ENCODE assay signal across 28 cellular contexts in genomic region chr6:40350193-40350941, GRCh38.
DNase-seq lines count a peak whose midpoint lies in the region; ATAC-seq, FAIRE-seq and TF ChIP-seq lines count a peak whose summit lies in the region.
"Had no signal": no experiment of that assay in that cellular context is flagged by ENCODE, and none has a peak within 500 bp of the region (broad histone marks: within the 10 kb centered on the region; RNA-seq: fewer than 3 reads in every experiment).

No MANE protein-coding gene starts in this region.

- no peak overlapping the region for H4K8ac ChIP-seq in mesendoderm (ENCODE audit: low read depth, low read length)

- H3K4me3 Mint-ChIP-seq in activated CD4-positive, alpha-beta T cell treated with anti-CD3 and anti-CD28 coated beads, Interleukin-2, amount 10 ng/mL, durations not matched to agents 24 days and 14 days: no peak overlapping the region
- H3K4me3 Mint-ChIP-seq in astrocyte (ENCODE audit: unreplicated experiment): no peak overlapping the region
- no peak overlapping the region for H3K4me3 Mint-ChIP-seq in activated naive CD8-positive, alpha-beta T cell treated with anti-CD3 and anti-CD28 coated beads for 36 hours
- H3K4me3 Mint-ChIP-seq: activated B cell treated with CpG ODN at 0.5 μM for 24 hours; activated naive CD8-positive, alpha-beta T cell treated with anti-CD3 and anti-CD28 coated beads, Interleukin-2, amount 10 ng/mL, durations not matched to agents 7 days and 5 days; CD4-positive, CD25-positive, alpha-beta regulatory T cell; memory B cell; stimulated activated effector memory CD8-positive, alpha-beta T cell treated with anti-CD3 and anti-CD28 coated beads, Interleukin-12 subunit alpha, Interleukin-12 subunit beta, amount 100 ng/mL, for 72 hours had no signal

- H3K4me3 ChIP-seq in astrocyte (ENCODE audit: insufficient read depth, low read depth, low read length) (no peak overlapping the region), mesendoderm (ENCODE audit: low read length) (no peak overlapping the region)
- H3K4me3 ChIP-seq: Peyer's patch, upper lobe of left lung had no signal

- no peaks in the 10 kb centered on the region for H3K79me2 ChIP-seq in astrocyte (ENCODE audit: insufficient read depth, low read length)
- no peaks in the 10 kb centered on the region for H3K79me2 ChIP-seq in mesendoderm (ENCODE audit: control insufficient read depth, insufficient read depth, low read length)

- no peaks in the 10 kb centered on the region for H3K36me3 Mint-ChIP-seq in activated CD4-positive, alpha-beta T cell treated with anti-CD3 and anti-CD28 coated beads, Interleukin-2, amount 10 ng/mL, durations not matched to agents 24 days and 14 days (ENCODE audit: low read depth)
- no peaks in the 10 kb centered on the region for H3K36me3 Mint-ChIP-seq in astrocyte (ENCODE audit: low read depth, unreplicated experiment)
- H3K36me3 Mint-ChIP-seq in activated naive CD8-positive, alpha-beta T cell treated with anti-CD3 and anti-CD28 coated beads for 36 hours: no peaks in the 10 kb centered on the region
- H3K36me3 Mint-ChIP-seq: activated naive CD8-positive, alpha-beta T cell treated with anti-CD3 and anti-CD28 coated beads, Interleukin-2, amount 10 ng/mL, durations not matched to agents 7 days and 5 days; CD4-positive, CD25-positive, alpha-beta regulatory T cell; memory B cell; stimulated activated effector memory CD8-positive, alpha-beta T cell treated with anti-CD3 and anti-CD28 coated beads, Interleukin-12 subunit alpha, Interleukin-12 subunit beta, amount 100 ng/mL, for 72 hours had no signal

- no peaks in the 10 kb centered on the region for H3K27me3 Mint-ChIP-seq in activated CD4-positive, alpha-beta T cell treated with anti-CD3 and anti-CD28 coated beads, Interleukin-2, amount 10 ng/mL, durations not matched to agents 24 days and 14 days
- H3K27me3 Mint-ChIP-seq in astrocyte (ENCODE audit: low read depth, unreplicated experiment): no peaks in the 10 kb centered on the region
- no peaks in the 10 kb centered on the region for H3K27me3 Mint-ChIP-seq in activated naive CD8-positive, alpha-beta T cell treated with anti-CD3 and anti-CD28 coated beads for 36 hours
- H3K27me3 Mint-ChIP-seq: activated B cell treated with CpG ODN at 0.5 μM for 24 hours; CD4-positive, CD25-positive, alpha-beta regulatory T cell had no signal

- H3K9ac ChIP-seq in astrocyte (ENCODE audit: low read length) (no peak overlapping the region), mesendoderm (ENCODE audit: low read length) (no peak overlapping the region)

- WGBS in mesendoderm (ENCODE audit: extremely low coverage, insufficient coverage, low lambda C conversion rate): no CpG with 5 or more reads among the region's 4 CpGs

- peaks cover 2% of the 10 kb centered on the region for H3K4me1 Mint-ChIP-seq in activated CD4-positive, alpha-beta T cell treated with anti-CD3 and anti-CD28 coated beads, Interleukin-2, amount 10 ng/mL, durations not matched to agents 24 days and 14 days
- H3K4me1 Mint-ChIP-seq in astrocyte (ENCODE audit: low read depth, unreplicated experiment): peaks cover 9% of the 10 kb centered on the region
- no peaks in the 10 kb centered on the region for H3K4me1 Mint-ChIP-seq in activated naive CD8-positive, alpha-beta T cell treated with anti-CD3 and anti-CD28 coated beads for 36 hours
- H3K4me1 Mint-ChIP-seq: activated B cell treated with CpG ODN at 0.5 μM for 24 hours; activated naive CD8-positive, alpha-beta T cell treated with anti-CD3 and anti-CD28 coated beads, Interleukin-2, amount 10 ng/mL, durations not matched to agents 7 days and 5 days; CD4-positive, CD25-positive, alpha-beta regulatory T cell; memory B cell; stimulated activated effector memory CD8-positive, alpha-beta T cell treated with anti-CD3 and anti-CD28 coated beads, Interleukin-12 subunit alpha, Interleukin-12 subunit beta, amount 100 ng/mL, for 72 hours had no signal

- H3K23ac ChIP-seq in mesendoderm (ENCODE audit: low read length): no peak overlapping the region

- H3K36me3 ChIP-seq in astrocyte (ENCODE audit: insufficient read depth, low read length): no peaks in the 10 kb centered on the region
- no peaks in the 10 kb centered on the region for H3K36me3 ChIP-seq in mesendoderm (ENCODE audit: control insufficient read depth, insufficient read depth, low read length)
- H3K36me3 ChIP-seq: Peyer's patch, upper lobe of left lung had no signal

- ATAC-seq in HG03460 (IDR thresholded peaks at IDR 0.05; ENCODE audit: unreplicated experiment): no peak
- ATAC-seq: left cardiac atrium; stimulated activated effector memory CD8-positive, alpha-beta T cell treated with anti-CD3 and anti-CD28 coated beads, Interleukin-12 subunit alpha, Interleukin-12 subunit beta, amount 100 ng/mL, for 72 hours had no signal

- no peaks in the 10 kb centered on the region for H4K20me1 ChIP-seq in astrocyte (ENCODE audit: insufficient read depth, low read length)

- FAIRE-seq in astrocyte (lab: Jason Lieb, UNC): no peak
- FAIRE-seq in urothelium cell line (lab: Jason Lieb, UNC): peak; percentile 98

- H3K27me3 ChIP-seq in astrocyte (ENCODE audit: insufficient read depth, low read length) (no peaks in the 10 kb centered on the region), mesendoderm (ENCODE audit: insufficient read depth, low read length, poor library complexity) (no peaks in the 10 kb centered on the region)
- H3K27me3 ChIP-seq: Peyer's patch, upper lobe of left lung had no signal

- no peaks in the 10 kb centered on the region for H3K9me3 Mint-ChIP-seq in activated CD4-positive, alpha-beta T cell treated with anti-CD3 and anti-CD28 coated beads, Interleukin-2, amount 10 ng/mL, durations not matched to agents 24 days and 14 days
- no peaks in the 10 kb centered on the region for H3K9me3 Mint-ChIP-seq in astrocyte (ENCODE audit: unreplicated experiment)
- H3K9me3 Mint-ChIP-seq in activated naive CD8-positive, alpha-beta T cell treated with anti-CD3 and anti-CD28 coated beads for 36 hours: no peaks in the 10 kb centered on the region
- H3K9me3 Mint-ChIP-seq: activated B cell treated with CpG ODN at 0.5 μM for 24 hours; activated naive CD8-positive, alpha-beta T cell treated with anti-CD3 and anti-CD28 coated beads, Interleukin-2, amount 10 ng/mL, durations not matched to agents 7 days and 5 days; CD4-positive, CD25-positive, alpha-beta regulatory T cell; stimulated activated effector memory CD8-positive, alpha-beta T cell treated with anti-CD3 and anti-CD28 coated beads, Interleukin-12 subunit alpha, Interleukin-12 subunit beta, amount 100 ng/mL, for 72 hours had no signal

- no peak overlapping the region for H2BK5ac ChIP-seq in mesendoderm (ENCODE audit: low read length)

- H3K9me3 ChIP-seq in astrocyte (ENCODE audit: insufficient read depth, low read depth, low read length): no peaks in the 10 kb centered on the region
- H3K9me3 ChIP-seq: Peyer's patch, upper lobe of left lung had no signal

- H3K79me1 ChIP-seq in mesendoderm (ENCODE audit: low read length): no peaks in the 10 kb centered on the region

- no peak overlapping the region for H2BK15ac ChIP-seq in mesendoderm (replicated peaks; ENCODE audit: low read depth)

- peak overlapping the region; percentile 24 for H2AK5ac ChIP-seq in mesendoderm (ENCODE audit: low read length)

- no peak overlapping the region for H2BK120ac ChIP-seq in mesendoderm (ENCODE audit: low read depth, low read length)

- no peak overlapping the region for H4K5ac ChIP-seq in mesendoderm (ENCODE audit: low read length)

- H3K4me1 ChIP-seq in astrocyte (ENCODE audit: insufficient read depth, low read length): peaks cover 25% of the 10 kb centered on the region
- peaks cover 15% of the 10 kb centered on the region for H3K4me1 ChIP-seq in mesendoderm (ENCODE audit: control insufficient read depth, low read depth, low read length)
- H3K4me1 ChIP-seq: Peyer's patch, upper lobe of left lung had no signal

- intact Hi-C loops in activated CD4-positive, alpha-beta T cell treated with anti-CD3 and anti-CD28 coated beads, Interleukin-2, amount 10 ng/mL, durations not matched to agents 24 days and 14 days (cut with micrococcal nuclease): no loop called here

- H3K18ac ChIP-seq in mesendoderm (ENCODE audit: low read length): no peak overlapping the region

- no peak overlapping the region for H3K56ac ChIP-seq in mesendoderm (ENCODE audit: low read length)

- no peak overlapping the region for H3K27ac Mint-ChIP-seq in activated CD4-positive, alpha-beta T cell treated with anti-CD3 and anti-CD28 coated beads, Interleukin-2, amount 10 ng/mL, durations not matched to agents 24 days and 14 days
- H3K27ac Mint-ChIP-seq in astrocyte (ENCODE audit: unreplicated experiment): no peak overlapping the region
- H3K27ac Mint-ChIP-seq in activated naive CD8-positive, alpha-beta T cell treated with anti-CD3 and anti-CD28 coated beads for 36 hours: no peak overlapping the region
- H3K27ac Mint-ChIP-seq: activated B cell treated with CpG ODN at 0.5 μM for 24 hours; activated naive CD8-positive, alpha-beta T cell treated with anti-CD3 and anti-CD28 coated beads, Interleukin-2, amount 10 ng/mL, durations not matched to agents 7 days and 5 days; CD4-positive, CD25-positive, alpha-beta regulatory T cell; memory B cell; stimulated activated effector memory CD8-positive, alpha-beta T cell treated with anti-CD3 and anti-CD28 coated beads, Interleukin-12 subunit alpha, Interleukin-12 subunit beta, amount 100 ng/mL, for 72 hours had no signal

- H3K4ac ChIP-seq in mesendoderm (ENCODE audit: low read depth, low read length): no peak overlapping the region

- peak overlapping the region; percentile 58 for H3K4me2 ChIP-seq in astrocyte (ENCODE audit: low read length)
- H3K4me2 ChIP-seq in mesendoderm (ENCODE audit: low read length): no peak overlapping the region

- TF ChIP-seq CTCF in astrocyte (IDR thresholded peaks at IDR 0.05; ENCODE audit: insufficient read depth, low read depth, low read length): no peak

- no peak overlapping the region for H3K27ac ChIP-seq in astrocyte (ENCODE audit: low read depth, low read length)
- H3K27ac ChIP-seq in mesendoderm (ENCODE audit: low read depth, low read length): no peak overlapping the region
- H3K27ac ChIP-seq: 22Rv1, Peyer's patch, upper lobe of left lung had no signal

- H2AFZ ChIP-seq in astrocyte (ENCODE audit: low read depth, low read length): peak overlapping the region; percentile 21

- peak; percentile 51 for DNase-seq in activated CD4-positive, alpha-beta T cell treated with anti-CD3 and anti-CD28 coated beads, Interleukin-2, amount 10 ng/mL, durations not matched to agents 24 days and 14 days
- DNase-seq in activated CD4-positive, alpha-beta T cell treated with anti-CD3 and anti-CD28 coated beads for 48 hours: no peak
- DNase-seq in astrocyte (ENCODE audit: low read depth): no peak
- no peak for DNase-seq in mesendoderm
- DNase-seq in urothelium cell line (ENCODE audit: low spot score): no peak
- no peak for DNase-seq in activated naive CD8-positive, alpha-beta T cell treated with anti-CD3 and anti-CD28 coated beads for 36 hours
- no peak for DNase-seq in central memory CD4-positive, alpha-beta T cell
- DNase-seq: activated B cell treated with CpG ODN at 0.5 μM for 24 hours; activated CD4-positive, alpha-beta T cell treated with anti-CD3 and anti-CD28 coated beads, Interleukin-2, amount 50 U/mL, for 48 hours; activated CD8-positive, alpha-beta memory T cell treated with anti-CD3 and anti-CD28 coated beads, Interleukin-2, amount 50 U/mL, for 48 hours; activated effector memory CD4-positive, alpha-beta T cell treated with anti-CD3 and anti-CD28 coated beads, Interleukin-2, amount 50 U/mL, for 16 hours; activated naive CD8-positive, alpha-beta T cell treated with anti-CD3 and anti-CD28 coated beads, Interleukin-2, amount 10 ng/mL, durations not matched to agents 7 days and 5 days; CD4-positive, CD25-positive, alpha-beta regulatory T cell; hippocampal formation; left cardiac atrium; NCI-H1092; NCI-H187 treated with DMSO at 0.1 percent for 48 hours; NCI-H2227 treated with DMSO at 0.1 percent for 48 hours; occipital lobe; SHP77 treated with DMSO at 0.1 percent for 48 hours; stimulated activated CD4-positive, alpha-beta T cell treated with anti-CD3 and anti-CD28 coated beads, Interleukin-4, amount 100 ng/mL, for 24 hours; SW 1271 had no signal
